ENCODE assay signal across 13 cellular contexts in genomic region chr18:56550121-56550520, GRCh38.
DNase-seq lines count a peak whose midpoint lies in the region; ATAC-seq, FAIRE-seq and TF ChIP-seq lines count a peak whose summit lies in the region.
"Had no signal": no experiment of that assay in that cellular context is flagged by ENCODE, and none has a peak within 500 bp of the region (broad histone marks: within the 10 kb centered on the region; RNA-seq: fewer than 3 reads in every experiment).

No MANE protein-coding gene starts in this region.

- WGBS in GM23248 (ENCODE audit: low coverage in 1 of 2, low lambda C conversion rate in 2 of 2, missing lambda C conversion rate in 2 of 2), 2 experiments, result 68 to 74% methylated on average over 4 of the region's 4 CpGs
- 20% methylated on average over 4 of the region's 4 CpGs for WGBS in HepG2 (ENCODE audit: low lambda C conversion rate)

- H3K27me3 Mint-ChIP-seq in activated CD4-positive, alpha-beta T cell treated with anti-CD3 and anti-CD28 coated beads for 36 hours, result peaks cover 4% of the 10 kb centered on the region

- H3K9me3 Mint-ChIP-seq in activated CD4-positive, alpha-beta T cell treated with anti-CD3 and anti-CD28 coated beads for 36 hours (ENCODE audit: low read depth), result no peaks in the 10 kb centered on the region
- H3K9me3 Mint-ChIP-seq: CD8-positive, alpha-beta T cell; HFFc6 had no signal

- no peak overlapping the region for H3K27ac Mint-ChIP-seq in activated CD4-positive, alpha-beta T cell treated with anti-CD3 and anti-CD28 coated beads for 36 hours
- H3K27ac Mint-ChIP-seq: CD14-positive monocyte; CD8-positive, alpha-beta T cell; HFFc6 had no signal

- H3K79me2 ChIP-seq in GM23248 (ENCODE audit: insufficient read depth), result no peaks in the 10 kb centered on the region
- H3K79me2 ChIP-seq in HepG2 (ENCODE audit: insufficient read depth, low read length), result no peaks in the 10 kb centered on the region

- TF ChIP-seq CTCF in fibroblast of mammary gland (conservative IDR thresholded peaks at IDR 0.05; ENCODE audit: control insufficient read depth, insufficient read depth, low read depth, low read length) (no peak), HepG2 (CRISPR knock-in tag; IDR thresholded peaks at IDR 0.05) (no peak)

- H3K27me3 ChIP-seq in GM23248 (replicated peaks; ENCODE audit: insufficient read depth) (no peaks in the 10 kb centered on the region), HepG2 (ENCODE audit: control insufficient read depth in 1 of 2, insufficient read depth in 2 of 2, low read length in 2 of 2) (no peaks in the 10 kb centered on the region; a peak in 1 of 5 replicates)

- no peak overlapping the region for H3K27ac ChIP-seq in GM23248
- H3K27ac ChIP-seq in HepG2 (ENCODE audit: extremely low read length, insufficient read depth, low read length), result no peak overlapping the region
- H3K27ac ChIP-seq: A549 had no signal

- H3K4me1 ChIP-seq in GM23248 (ENCODE audit: insufficient read depth), result no peaks in the 10 kb centered on the region
- no peaks in the 10 kb centered on the region for H3K4me1 ChIP-seq in HepG2 (ENCODE audit: insufficient read depth, low read length)
- H3K4me1 ChIP-seq: A549 had no signal

- no peak overlapping the region for H2AFZ ChIP-seq in GM23248
- no peak overlapping the region for H2AFZ ChIP-seq in HepG2 (ENCODE audit: low read length)

- H3K36me3 Mint-ChIP-seq in activated CD4-positive, alpha-beta T cell treated with anti-CD3 and anti-CD28 coated beads for 36 hours (ENCODE audit: low read depth), result no peaks in the 10 kb centered on the region
- H3K36me3 Mint-ChIP-seq: CD14-positive monocyte; CD8-positive, alpha-beta T cell had no signal

- no peaks in the 10 kb centered on the region for H3K9me2 ChIP-seq in GM23248 (ENCODE audit: insufficient read depth)

- DNase-seq in GM23248 (peak; percentile 23), NCI-H226 (peak; percentile 29), fibroblast of mammary gland (ENCODE audit: low read depth) (peak; percentile 59), occipital lobe (lab: John Stamatoyannopoulos, UW) (no peak), HepG2 (ENCODE audit: low spot score) (no peak)
- DNase-seq in activated CD4-positive, alpha-beta T cell treated with anti-CD3 and anti-CD28 coated beads for 36 hours, result no peak
- DNase-seq: CD8-positive, alpha-beta T cell; COR-L47; DND-41; HCEC 1CT; HFFc6 had no signal

- FAIRE-seq in HepG2 (lab: Jason Lieb, UNC), result no peak
- FAIRE-seq: A549 had no signal

- H3K4me3 ChIP-seq in GM23248, result no peak overlapping the region
- H3K4me3 ChIP-seq in fibroblast of mammary gland (ENCODE audit: control insufficient read depth, low read depth, low read length), result no peak overlapping the region
- no peak overlapping the region for H3K4me3 ChIP-seq in HepG2 (replicated peaks in 1 of 3; ENCODE audit: insufficient read depth in 1 of 3, low read depth in 2 of 3, low read length in 3 of 3)
- H3K4me3 ChIP-seq: A549 had no signal

- H3K9ac ChIP-seq in GM23248, result no peak overlapping the region
- no peak overlapping the region for H3K9ac ChIP-seq in HepG2 (ENCODE audit: insufficient read depth, low read depth, low read length)

- intact Hi-C loops in activated CD4-positive, alpha-beta T cell treated with anti-CD3 and anti-CD28 coated beads for 36 hours (cut with DNase I, micrococcal nuclease), result no loop called here
- intact Hi-C loops in HepG2 (cut with micrococcal nuclease; ENCODE audit: unreplicated experiment), result no loop called here

- in situ Hi-C loops in GM23248 (cut with MboI), result loop anchor here (25.0 kb wide), 2 partner anchors 688 to 1138 kb away; no protein-coding TSS in a partner anchor
- in situ Hi-C loops in HepG2 (cut with HindIII; ENCODE audit: extremely low pct_ligation_motif_present, low pct_unique_long_range_greater_than_20kb), result no loop called here

- no peak for TF ChIP-seq POLR2A in HepG2 (IDR thresholded peaks at IDR 0.05; ENCODE audit: insufficient read depth in 1 of 2, low read depth in 2 of 2, low read length in 2 of 2)

- H3K4me1 Mint-ChIP-seq in activated CD4-positive, alpha-beta T cell treated with anti-CD3 and anti-CD28 coated beads for 36 hours, result no peaks in the 10 kb centered on the region

- CTCF ChIA-PET in activated CD4-positive, alpha-beta T cell treated with anti-CD3 and anti-CD28 coated beads for 36 hours (lab: Charles Lee), result no interaction called here
- CTCF ChIA-PET in HepG2 (lab: Yijun Ruan, JAX; ENCODE audit: low intra/inter-chr PET ratio, low total read pairs), result no interaction called here

- no peaks in the 10 kb centered on the region for H4K20me1 ChIP-seq in GM23248 (ENCODE audit: insufficient read depth)
- H4K20me1 ChIP-seq in HepG2 (ENCODE audit: insufficient read depth, low read length), result no peaks in the 10 kb centered on the region

- no peaks in the 10 kb centered on the region for H3F3A ChIP-seq in GM23248 (ENCODE audit: insufficient read depth)

- ATAC-seq in activated CD4-positive, alpha-beta T cell treated with anti-CD3 and anti-CD28 coated beads for 36 hours, result no peak
- ATAC-seq in HepG2, result no peak
- ATAC-seq: A549; CD8-positive, alpha-beta T cell had no signal

- H3K36me3 ChIP-seq in GM23248 (ENCODE audit: low read depth), result no peaks in the 10 kb centered on the region
- H3K36me3 ChIP-seq in HepG2 (replicated peaks in 1 of 2; ENCODE audit: control insufficient read depth in 1 of 2, insufficient read depth in 2 of 2, low read length in 2 of 2), result no peaks in the 10 kb centered on the region

- H3K9me3 ChIP-seq in GM23248 (ENCODE audit: low read depth), result no peaks in the 10 kb centered on the region
- no peaks in the 10 kb centered on the region for H3K9me3 ChIP-seq in HepG2 (ENCODE audit: low read length)
- H3K9me3 ChIP-seq: A549 had no signal

- POLR2A ChIA-PET in activated CD4-positive, alpha-beta T cell treated with anti-CD3 and anti-CD28 coated beads for 36 hours (lab: Charles Lee), result no interaction called here
- POLR2A ChIA-PET in HepG2 (lab: Yijun Ruan, JAX), result no interaction called here

- H3K4me3 Mint-ChIP-seq in activated CD4-positive, alpha-beta T cell treated with anti-CD3 and anti-CD28 coated beads for 36 hours, result no peak overlapping the region
- H3K4me3 Mint-ChIP-seq: CD14-positive monocyte; CD8-positive, alpha-beta T cell; HFFc6 had no signal

- H3K4me2 ChIP-seq in GM23248 (ENCODE audit: unreplicated experiment), result no peak overlapping the region
- H3K4me2 ChIP-seq in HepG2 (ENCODE audit: low read depth, low read length), result no peak overlapping the region
- H3K4me2 ChIP-seq: A549 had no signal

- TF ChIP-seq EP300 in HepG2 (IDR thresholded peaks at IDR 0.05; ENCODE audit: low read depth in 2 of 2, low read length in 2 of 2) (no peak), HepG2 (CRISPR knock-in tag; IDR thresholded peaks at IDR 0.05; ENCODE audit: borderline replicate concordance) (no peak)

- BruUV-seq in HepG2 (replicated peaks; lab: Mats Ljungman, UMichigan), result no TSS peak

- TF ChIP-seq RAD21 in HepG2 (CRISPR knock-in tag; IDR thresholded peaks at IDR 0.05), result no peak

TF ChIP-seq in HepG2, 621 proteins besides CTCF, POLR2A, EP300 and RAD21:
- TF ChIP-seq RARA (CRISPR knock-in tag; IDR thresholded peaks at IDR 0.05), result no peak
- TF ChIP-seq ZNF564 (CRISPR knock-in tag; IDR thresholded peaks at IDR 0.05), result no peak
- TF ChIP-seq, protein P1, sequence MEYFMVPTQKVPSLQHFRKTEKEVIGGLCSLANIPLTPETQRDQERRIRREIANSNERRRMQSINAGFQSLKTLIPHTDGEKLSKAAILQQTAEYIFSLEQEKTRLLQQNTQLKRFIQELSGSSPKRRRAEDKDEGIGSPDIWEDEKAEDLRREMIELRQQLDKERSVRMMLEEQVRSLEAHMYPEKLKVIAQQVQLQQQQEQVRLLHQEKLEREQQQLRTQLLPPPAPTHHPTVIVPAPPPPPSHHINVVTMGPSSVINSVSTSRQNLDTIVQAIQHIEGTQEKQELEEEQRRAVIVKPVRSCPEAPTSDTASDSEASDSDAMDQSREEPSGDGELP (IDR thresholded peaks at IDR 0.05; ENCODE audit: borderline replicate concordance, low read depth), result no peak
- TF ChIP-seq ZNF616 (CRISPR knock-in tag; IDR thresholded peaks at IDR 0.05; ENCODE audit: low read depth), result no peak
- TF ChIP-seq ZNF432 (CRISPR knock-in tag; IDR thresholded peaks at IDR 0.05; ENCODE audit: borderline replicate concordance), result no peak
TF ChIP-seq in HepG2: peak in this region for 0.

Comparison
In these comparisons a context has a peak if more than half of its experiments do, and no peak if none do; other contexts are left out.
1. DNase-seq: peak in GM23248 (single experiment), NCI-H226 (single experiment) and fibroblast of mammary gland (single experiment); none in occipital lobe (single experiment), activated CD4-positive, alpha-beta T cell treated with anti-CD3 and anti-CD28 coated beads for 36 hours (single experiment) and HepG2 (single experiment).